In genomic region chr20:58662142-58662473, GRCh38 we compare ENCODE assay signal across 15 cellular contexts. TPM values are rescaled to one million over a fixed set of nuclear protein-coding genes. Genes with fewer than 3 reads are reported as not detected.
DNase-seq lines count a peak whose midpoint lies in the region; ATAC-seq and TF ChIP-seq lines count a peak whose summit lies in the region.
"Had no signal": no experiment of that assay in that cellular context is flagged by ENCODE, and none has a peak within 500 bp of the region (broad histone marks: within the 10 kb centered on the region; RNA-seq: fewer than 3 reads in every experiment).

No MANE protein-coding gene starts in this region.

- POLR2A ChIA-PET in GM10248 (lab: Yijun Ruan, JAX): no interaction called here

- CTCF ChIA-PET in GM10248 (lab: Yijun Ruan, JAX): interaction anchor here (1.2 kb wide), 1 partner anchor 11 kb away, joined by 3 read pairs; the partner anchor contains the start of gene STX16
- CTCF ChIA-PET in Calu3 (lab: Charles Lee): no interaction called here

- no peak for TF ChIP-seq CTCF in lower lobe of right lung (IDR thresholded peaks at IDR 0.05)
- TF ChIP-seq CTCF in thyroid gland (IDR thresholded peaks at IDR 0.05): no peak
- TF ChIP-seq CTCF in GM10248 (IDR thresholded peaks at IDR 0.05; ENCODE audit: control extremely low read depth, extremely low read depth, low read depth, missing control alignments): no peak
- TF ChIP-seq CTCF in Calu3 (IDR thresholded peaks at IDR 0.05; ENCODE audit: unreplicated experiment): no peak

- H3K36me3 ChIP-seq in lower lobe of right lung (peaks cover 36% of the 10 kb centered on the region), thyroid gland (no peaks in the 10 kb centered on the region)
- H3K36me3 ChIP-seq: colonic mucosa had no signal

- H3K4me1 ChIP-seq in lower lobe of right lung (peaks cover 37% of the 10 kb centered on the region), thyroid gland (peaks cover 15 to 31% of the 10 kb centered on the region in 2 donors)
- H3K4me1 ChIP-seq: colonic mucosa had no signal

- H3K4me3 ChIP-seq in lower lobe of right lung: no peak overlapping the region
- H3K4me3 ChIP-seq in thyroid gland (replicated peaks in 1 of 3): no peak overlapping the region
- H3K4me3 ChIP-seq: colonic mucosa, HAP-1, tibial nerve had no signal

- H3K9me3 Mint-ChIP-seq in stimulated activated naive CD8-positive, alpha-beta T cell treated with anti-CD3 and anti-CD28 coated beads, Interleukin-15, Interleukin-2, amounts not matched to agents 100 ng/mL and 50 ng/mL, for 24 hours: no peaks in the 10 kb centered on the region
- H3K9me3 Mint-ChIP-seq in activated T-helper 17 cell treated with anti-CD3 and anti-CD28 coated beads, Interleukin-2, amount 50 U/mL, for 72 hours: no peaks in the 10 kb centered on the region
- no peaks in the 10 kb centered on the region for H3K9me3 Mint-ChIP-seq in Calu3 (ENCODE audit: low read depth, unreplicated experiment)

- DNase-seq in stimulated activated naive CD8-positive, alpha-beta T cell treated with anti-CD3 and anti-CD28 coated beads, Interleukin-15, Interleukin-2, amounts not matched to agents 100 U/mL and 50 U/mL, for 24 hours: no peak
- DNase-seq in lower lobe of right lung: no peak
- DNase-seq in thyroid gland: no peak
- no peak for DNase-seq in GM10248 (ENCODE audit: extremely low spot score)
- DNase-seq in Calu3: no peak
- DNase-seq: colonic mucosa; NCI-H226; stimulated activated CD4-positive, alpha-beta T cell treated with anti-CD3 and anti-CD28 coated beads, Interleukin-4, amount 100 ng/mL, for 24 hours; stimulated activated CD8-positive, alpha-beta memory T cell treated with anti-CD3 and anti-CD28 coated beads, Interleukin-4, amount 100 ng/mL, for 48 hours had no signal

- H3K4me1 Mint-ChIP-seq in stimulated activated naive CD8-positive, alpha-beta T cell treated with anti-CD3 and anti-CD28 coated beads, Interleukin-15, Interleukin-2, amounts not matched to agents 100 ng/mL and 50 ng/mL, for 24 hours (ENCODE audit: low read depth): peaks cover 80% of the 10 kb centered on the region
- peaks cover 36% of the 10 kb centered on the region for H3K4me1 Mint-ChIP-seq in activated T-helper 17 cell treated with anti-CD3 and anti-CD28 coated beads, Interleukin-2, amount 50 U/mL, for 72 hours
- H3K4me1 Mint-ChIP-seq in Calu3 (ENCODE audit: low read depth, unreplicated experiment): peaks cover 18% of the 10 kb centered on the region

- peak overlapping the region; percentile 97 for H3K27ac Mint-ChIP-seq in stimulated activated naive CD8-positive, alpha-beta T cell treated with anti-CD3 and anti-CD28 coated beads, Interleukin-15, Interleukin-2, amounts not matched to agents 100 ng/mL and 50 ng/mL, for 24 hours
- H3K27ac Mint-ChIP-seq in activated T-helper 17 cell treated with anti-CD3 and anti-CD28 coated beads, Interleukin-2, amount 50 U/mL, for 72 hours: peak overlapping the region; percentile 97
- no peak overlapping the region for H3K27ac Mint-ChIP-seq in Calu3 (ENCODE audit: unreplicated experiment)

- no peaks in the 10 kb centered on the region for H3K27me3 ChIP-seq in lower lobe of right lung (ENCODE audit: low read depth)
- no peaks in the 10 kb centered on the region for H3K27me3 ChIP-seq in thyroid gland
- H3K27me3 ChIP-seq: colonic mucosa, tibial nerve had no signal

- H3K9me3 ChIP-seq in lower lobe of right lung (no peaks in the 10 kb centered on the region), thyroid gland (no peaks in the 10 kb centered on the region)
- H3K9me3 ChIP-seq: colonic mucosa, HAP-1, tibial nerve had no signal

- peaks cover 52% of the 10 kb centered on the region for H3K36me3 Mint-ChIP-seq in stimulated activated naive CD8-positive, alpha-beta T cell treated with anti-CD3 and anti-CD28 coated beads, Interleukin-15, Interleukin-2, amounts not matched to agents 100 ng/mL and 50 ng/mL, for 24 hours (ENCODE audit: low read depth)
- H3K36me3 Mint-ChIP-seq in activated T-helper 17 cell treated with anti-CD3 and anti-CD28 coated beads, Interleukin-2, amount 50 U/mL, for 72 hours (ENCODE audit: low read depth): peaks cover 88% of the 10 kb centered on the region
- peaks cover 31% of the 10 kb centered on the region for H3K36me3 Mint-ChIP-seq in Calu3 (ENCODE audit: insufficient read depth, unreplicated experiment)

- intact Hi-C loops in lower lobe of right lung (cut with DNase I): no loop called here
- intact Hi-C loops in thyroid gland (cut with DNase I): no loop called here
- intact Hi-C loops in Calu3 (cut with micrococcal nuclease; ENCODE audit: unreplicated experiment): no loop called here

- H3K27ac ChIP-seq in lower lobe of right lung (peak overlapping the region; percentile 21), thyroid gland (peak overlapping the region in 2 of 3 donors; percentile 77 to 86)
- H3K27ac ChIP-seq: colonic mucosa had no signal

- H3K4me3 Mint-ChIP-seq in stimulated activated naive CD8-positive, alpha-beta T cell treated with anti-CD3 and anti-CD28 coated beads, Interleukin-15, Interleukin-2, amounts not matched to agents 100 ng/mL and 50 ng/mL, for 24 hours: peak overlapping the region; percentile 75
- peak overlapping the region; percentile 88 for H3K4me3 Mint-ChIP-seq in activated T-helper 17 cell treated with anti-CD3 and anti-CD28 coated beads, Interleukin-2, amount 50 U/mL, for 72 hours
- H3K4me3 Mint-ChIP-seq in Calu3 (ENCODE audit: low read depth, unreplicated experiment): no peak overlapping the region

- H3K27me3 Mint-ChIP-seq in stimulated activated naive CD8-positive, alpha-beta T cell treated with anti-CD3 and anti-CD28 coated beads, Interleukin-15, Interleukin-2, amounts not matched to agents 100 ng/mL and 50 ng/mL, for 24 hours: no peaks in the 10 kb centered on the region
- H3K27me3 Mint-ChIP-seq in activated T-helper 17 cell treated with anti-CD3 and anti-CD28 coated beads, Interleukin-2, amount 50 U/mL, for 72 hours: no peaks in the 10 kb centered on the region
- H3K27me3 Mint-ChIP-seq in Calu3 (ENCODE audit: unreplicated experiment): no peaks in the 10 kb centered on the region

- TF ChIP-seq POLR2A in thyroid gland (IDR thresholded peaks at IDR 0.05): no peak

- BruUV-seq in Calu3 (replicated peaks; lab: Mats Ljungman, UMichigan): no TSS peak

- no peak for ATAC-seq in stimulated activated naive CD8-positive, alpha-beta T cell treated with anti-CD3 and anti-CD28 coated beads, Interleukin-15, Interleukin-2, amounts not matched to agents 100 U/mL and 50 U/mL, for 24 hours
- ATAC-seq in activated T-helper 17 cell treated with anti-CD3 and anti-CD28 coated beads, Interleukin-2, amount 50 U/mL, for 72 hours (replicated peaks): no peak
- ATAC-seq in lower lobe of right lung: no peak
- ATAC-seq in GM18873 (IDR thresholded peaks at IDR 0.05; ENCODE audit: low FRiP score, unreplicated experiment): no peak
- ATAC-seq: Right ventricle myocardium inferior had no signal

- WGBS in thyroid gland, 2 donors: 95% methylated on average over 4 of the region's 4 CpGs

RNA-seq across cellular contexts. Expression of gene STX16, which starts 11.0 kb away (rescaled TPM):
- 100 to 1,000 TPM in 1 of 2 donors, 10 to 100 TPM in 1; 95.3 to 130 TPM for total RNA-seq in activated T-helper 17 cell treated with anti-CD3 and anti-CD28 coated beads, Interleukin-2, amount 50 U/mL, for 72 hours
- 67.8 TPM for total RNA-seq in lower lobe of right lung
- 10 to 100 TPM; 42.5 to 59.1 (median 53.0) TPM for total RNA-seq in thyroid gland
- total RNA-seq in Calu3 (2022): 86.0 and 99.7 TPM in 2 replicates

RNA-seq across cellular contexts. Expression of gene NPEPL1, which starts 30.5 kb away (rescaled TPM):
- total RNA-seq in activated T-helper 17 cell treated with anti-CD3 and anti-CD28 coated beads, Interleukin-2, amount 50 U/mL, for 72 hours: 10 to 100 TPM; 19.1 to 23.0 TPM
- total RNA-seq in lower lobe of right lung (40.6 TPM), thyroid gland (10 to 100 TPM; 41.6 to 56.0 (median 47.2) TPM), Calu3 (2022) (18.1 and 21.4 TPM in 2 replicates)
